1 cellular context compared by ENCODE assay signal in genomic region chr7:101678713-101679112, GRCh38.
TF ChIP-seq lines count a peak whose summit lies in the region.

No MANE protein-coding gene starts in this region.

TF ChIP-seq in IMR-90, 13 proteins besides CTCF, POLR2A, EP300 and RAD21 (continued from another document):
- TF ChIP-seq USF2 (IDR thresholded peaks at IDR 0.05; ENCODE audit: low read depth, low read length) (no peak), MXI1 (IDR thresholded peaks at IDR 0.05; ENCODE audit: borderline replicate concordance, low read depth, low read length) (no peak), SMC3 (IDR thresholded peaks at IDR 0.05; ENCODE audit: low read depth, low read length) (no peak), MAFK (IDR thresholded peaks at IDR 0.05; ENCODE audit: low read depth, low read length) (no peak), CHD1 (IDR thresholded peaks at IDR 0.05; ENCODE audit: low read depth, low read length) (no peak)
TF ChIP-seq in IMR-90: peak in this region for 0.
